ENCODE assay signal across 1 cellular context in the genomic region with DNA sequence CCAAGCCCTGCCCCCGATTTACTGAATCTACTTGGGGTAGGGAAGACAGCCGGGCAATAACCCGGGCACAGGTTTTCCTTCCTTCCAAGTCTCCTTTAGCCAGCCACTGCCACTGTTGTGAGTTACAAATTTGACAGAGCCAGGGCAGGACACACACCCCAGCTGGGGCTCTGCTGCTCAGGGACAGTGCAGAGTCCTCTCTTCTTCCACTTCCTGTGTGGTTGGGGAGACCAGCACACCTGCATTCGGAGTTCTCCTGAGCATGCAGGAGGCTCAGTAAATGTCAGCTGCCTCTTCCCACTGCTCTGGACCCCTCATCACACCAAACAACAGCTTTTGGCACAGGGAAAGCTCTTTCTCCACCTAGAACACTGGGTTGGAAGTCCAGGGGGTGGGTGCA.
TF ChIP-seq lines count a peak whose summit lies in the region.

No MANE protein-coding gene starts in this region.

TF ChIP-seq in GM23338, 12 proteins besides CTCF, POLR2A, EP300 and RAD21:
- TF ChIP-seq, protein P1, sequence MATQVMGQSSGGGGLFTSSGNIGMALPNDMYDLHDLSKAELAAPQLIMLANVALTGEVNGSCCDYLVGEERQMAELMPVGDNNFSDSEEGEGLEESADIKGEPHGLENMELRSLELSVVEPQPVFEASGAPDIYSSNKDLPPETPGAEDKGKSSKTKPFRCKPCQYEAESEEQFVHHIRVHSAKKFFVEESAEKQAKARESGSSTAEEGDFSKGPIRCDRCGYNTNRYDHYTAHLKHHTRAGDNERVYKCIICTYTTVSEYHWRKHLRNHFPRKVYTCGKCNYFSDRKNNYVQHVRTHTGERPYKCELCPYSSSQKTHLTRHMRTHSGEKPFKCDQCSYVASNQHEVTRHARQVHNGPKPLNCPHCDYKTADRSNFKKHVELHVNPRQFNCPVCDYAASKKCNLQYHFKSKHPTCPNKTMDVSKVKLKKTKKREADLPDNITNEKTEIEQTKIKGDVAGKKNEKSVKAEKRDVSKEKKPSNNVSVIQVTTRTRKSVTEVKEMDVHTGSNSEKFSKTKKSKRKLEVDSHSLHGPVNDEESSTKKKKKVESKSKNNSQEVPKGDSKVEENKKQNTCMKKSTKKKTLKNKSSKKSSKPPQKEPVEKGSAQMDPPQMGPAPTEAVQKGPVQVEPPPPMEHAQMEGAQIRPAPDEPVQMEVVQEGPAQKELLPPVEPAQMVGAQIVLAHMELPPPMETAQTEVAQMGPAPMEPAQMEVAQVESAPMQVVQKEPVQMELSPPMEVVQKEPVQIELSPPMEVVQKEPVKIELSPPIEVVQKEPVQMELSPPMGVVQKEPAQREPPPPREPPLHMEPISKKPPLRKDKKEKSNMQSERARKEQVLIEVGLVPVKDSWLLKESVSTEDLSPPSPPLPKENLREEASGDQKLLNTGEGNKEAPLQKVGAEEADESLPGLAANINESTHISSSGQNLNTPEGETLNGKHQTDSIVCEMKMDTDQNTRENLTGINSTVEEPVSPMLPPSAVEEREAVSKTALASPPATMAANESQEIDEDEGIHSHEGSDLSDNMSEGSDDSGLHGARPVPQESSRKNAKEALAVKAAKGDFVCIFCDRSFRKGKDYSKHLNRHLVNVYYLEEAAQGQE (IDR thresholded peaks at IDR 0.05; ENCODE audit: unreplicated experiment) = no peak
- TF ChIP-seq EZH2phosphoT487 (IDR thresholded peaks at IDR 0.05; ENCODE audit: unreplicated experiment) (no peak), JUNB (IDR thresholded peaks at IDR 0.05; ENCODE audit: unreplicated experiment) (no peak), CREB1 (CRISPR knock-in tag; IDR thresholded peaks at IDR 0.05; ENCODE audit: low read depth) (no peak), EZH2 (IDR thresholded peaks at IDR 0.05; ENCODE audit: low read depth, unreplicated experiment) (no peak), STAT1 (IDR thresholded peaks at IDR 0.05; ENCODE audit: unreplicated experiment) (no peak), POLR2AphosphoS5 (IDR thresholded peaks at IDR 0.05; ENCODE audit: low read depth) (no peak), ZNF331 (CRISPR knock-in tag; IDR thresholded peaks at IDR 0.05; ENCODE audit: low read depth) (no peak), NANOG (IDR thresholded peaks at IDR 0.05; ENCODE audit: borderline replicate concordance) (no peak), ZNF114 (CRISPR knock-in tag; IDR thresholded peaks at IDR 0.05) (no peak)
- TF ChIP-seq, protein P2, sequence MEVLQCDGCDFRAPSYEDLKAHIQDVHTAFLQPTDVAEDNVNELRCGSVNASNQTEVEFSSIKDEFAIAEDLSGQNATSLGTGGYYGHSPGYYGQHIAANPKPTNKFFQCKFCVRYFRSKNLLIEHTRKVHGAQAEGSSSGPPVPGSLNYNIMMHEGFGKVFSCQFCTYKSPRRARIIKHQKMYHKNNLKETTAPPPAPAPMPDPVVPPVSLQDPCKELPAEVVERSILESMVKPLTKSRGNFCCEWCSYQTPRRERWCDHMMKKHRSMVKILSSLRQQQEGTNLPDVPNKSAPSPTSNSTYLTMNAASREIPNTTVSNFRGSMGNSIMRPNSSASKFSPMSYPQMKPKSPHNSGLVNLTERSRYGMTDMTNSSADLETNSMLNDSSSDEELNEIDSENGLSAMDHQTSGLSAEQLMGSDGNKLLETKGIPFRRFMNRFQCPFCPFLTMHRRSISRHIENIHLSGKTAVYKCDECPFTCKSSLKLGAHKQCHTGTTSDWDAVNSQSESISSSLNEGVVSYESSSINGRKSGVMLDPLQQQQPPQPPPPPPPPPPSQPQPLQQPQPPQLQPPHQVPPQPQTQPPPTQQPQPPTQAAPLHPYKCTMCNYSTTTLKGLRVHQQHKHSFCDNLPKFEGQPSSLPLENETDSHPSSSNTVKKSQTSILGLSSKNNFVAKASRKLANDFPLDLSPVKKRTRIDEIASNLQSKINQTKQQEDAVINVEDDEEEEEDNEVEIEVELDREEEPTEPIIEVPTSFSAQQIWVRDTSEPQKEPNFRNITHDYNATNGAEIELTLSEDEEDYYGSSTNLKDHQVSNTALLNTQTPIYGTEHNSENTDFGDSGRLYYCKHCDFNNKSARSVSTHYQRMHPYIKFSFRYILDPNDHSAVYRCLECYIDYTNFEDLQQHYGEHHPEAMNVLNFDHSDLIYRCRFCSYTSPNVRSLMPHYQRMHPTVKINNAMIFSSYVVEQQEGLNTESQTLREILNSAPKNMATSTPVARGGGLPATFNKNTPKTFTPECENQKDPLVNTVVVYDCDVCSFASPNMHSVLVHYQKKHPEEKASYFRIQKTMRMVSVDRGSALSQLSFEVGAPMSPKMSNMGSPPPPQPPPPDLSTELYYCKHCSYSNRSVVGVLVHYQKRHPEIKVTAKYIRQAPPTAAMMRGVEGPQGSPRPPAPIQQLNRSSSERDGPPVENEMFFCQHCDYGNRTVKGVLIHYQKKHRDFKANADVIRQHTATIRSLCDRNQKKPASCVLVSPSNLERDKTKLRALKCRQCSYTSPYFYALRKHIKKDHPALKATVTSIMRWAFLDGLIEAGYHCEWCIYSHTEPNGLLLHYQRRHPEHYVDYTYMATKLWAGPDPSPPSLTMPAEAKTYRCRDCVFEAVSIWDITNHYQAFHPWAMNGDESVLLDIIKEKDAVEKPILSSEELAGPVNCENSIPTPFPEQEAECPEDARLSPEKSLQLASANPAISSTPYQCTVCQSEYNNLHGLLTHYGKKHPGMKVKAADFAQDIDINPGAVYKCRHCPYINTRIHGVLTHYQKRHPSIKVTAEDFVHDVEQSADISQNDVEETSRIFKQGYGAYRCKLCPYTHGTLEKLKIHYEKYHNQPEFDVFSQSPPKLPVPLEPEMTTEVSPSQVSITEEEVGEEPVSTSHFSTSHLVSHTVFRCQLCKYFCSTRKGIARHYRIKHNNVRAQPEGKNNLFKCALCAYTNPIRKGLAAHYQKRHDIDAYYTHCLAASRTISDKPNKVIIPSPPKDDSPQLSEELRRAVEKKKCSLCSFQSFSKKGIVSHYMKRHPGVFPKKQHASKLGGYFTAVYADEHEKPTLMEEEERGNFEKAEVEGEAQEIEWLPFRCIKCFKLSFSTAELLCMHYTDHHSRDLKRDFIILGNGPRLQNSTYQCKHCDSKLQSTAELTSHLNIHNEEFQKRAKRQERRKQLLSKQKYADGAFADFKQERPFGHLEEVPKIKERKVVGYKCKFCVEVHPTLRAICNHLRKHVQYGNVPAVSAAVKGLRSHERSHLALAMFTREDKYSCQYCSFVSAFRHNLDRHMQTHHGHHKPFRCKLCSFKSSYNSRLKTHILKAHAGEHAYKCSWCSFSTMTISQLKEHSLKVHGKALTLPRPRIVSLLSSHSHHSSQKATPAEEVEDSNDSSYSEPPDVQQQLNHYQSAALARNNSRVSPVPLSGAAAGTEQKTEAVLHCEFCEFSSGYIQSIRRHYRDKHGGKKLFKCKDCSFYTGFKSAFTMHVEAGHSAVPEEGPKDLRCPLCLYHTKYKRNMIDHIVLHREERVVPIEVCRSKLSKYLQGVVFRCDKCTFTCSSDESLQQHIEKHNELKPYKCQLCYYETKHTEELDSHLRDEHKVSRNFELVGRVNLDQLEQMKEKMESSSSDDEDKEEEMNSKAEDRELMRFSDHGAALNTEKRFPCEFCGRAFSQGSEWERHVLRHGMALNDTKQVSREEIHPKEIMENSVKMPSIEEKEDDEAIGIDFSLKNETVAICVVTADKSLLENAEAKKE (CRISPR knock-in tag; IDR thresholded peaks at IDR 0.05) = no peak
- TF ChIP-seq, protein P3, sequence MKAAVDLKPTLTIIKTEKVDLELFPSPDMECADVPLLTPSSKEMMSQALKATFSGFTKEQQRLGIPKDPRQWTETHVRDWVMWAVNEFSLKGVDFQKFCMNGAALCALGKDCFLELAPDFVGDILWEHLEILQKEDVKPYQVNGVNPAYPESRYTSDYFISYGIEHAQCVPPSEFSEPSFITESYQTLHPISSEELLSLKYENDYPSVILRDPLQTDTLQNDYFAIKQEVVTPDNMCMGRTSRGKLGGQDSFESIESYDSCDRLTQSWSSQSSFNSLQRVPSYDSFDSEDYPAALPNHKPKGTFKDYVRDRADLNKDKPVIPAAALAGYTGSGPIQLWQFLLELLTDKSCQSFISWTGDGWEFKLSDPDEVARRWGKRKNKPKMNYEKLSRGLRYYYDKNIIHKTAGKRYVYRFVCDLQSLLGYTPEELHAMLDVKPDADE (IDR thresholded peaks at IDR 0.05) = no peak
